In genomic region chr6:157679605-157680580, GRCh38 we compare ENCODE assay signal across 14 cellular contexts.
"Had no signal": no experiment of that assay in that cellular context is flagged by ENCODE, and none has a peak within 500 bp of the region (broad histone marks: within the 10 kb centered on the region; RNA-seq: fewer than 3 reads in every experiment).

No MANE protein-coding gene starts in this region.

- H3K36me3 ChIP-seq: sigmoid colon, thyroid gland, uterus had no signal

- DNase-seq: activated CD4-positive, alpha-beta T cell treated with anti-CD3 and anti-CD28 coated beads for 1 hour; activated CD4-positive, alpha-beta T cell treated with anti-CD3 and anti-CD28 coated beads, Interleukin-2, amount 50 U/mL, for 48 hours; activated naive CD4-positive, alpha-beta T cell treated with anti-CD3 and anti-CD28 coated beads, Interleukin-2, amount 10 ng/mL, durations not matched to agents 7 days and 5 days; glutamatergic neuron; hypothalamus; nephron progenitor cell; sigmoid colon; stimulated activated CD4-positive, alpha-beta T cell treated with anti-CD3 and anti-CD28 coated beads, Interleukin-2, amount 100 ng/mL, for 24 hours; T-helper 1 cell; T1000; thyroid gland; uterus had no signal

- H3K27me3 ChIP-seq: sigmoid colon, thyroid gland, uterus had no signal

- H3K4me1 ChIP-seq: sigmoid colon, thyroid gland, uterus had no signal

- H3K27ac ChIP-seq: sigmoid colon, thyroid gland, uterus had no signal

- H3K9me3 ChIP-seq: sigmoid colon, thyroid gland, uterus had no signal

- H3K36me3 Mint-ChIP-seq: activated naive CD4-positive, alpha-beta T cell treated with anti-CD3 and anti-CD28 coated beads, Interleukin-2, amount 10 ng/mL, durations not matched to agents 7 days and 5 days; stimulated activated effector memory CD8-positive, alpha-beta T cell treated with anti-CD3 and anti-CD28 coated beads, Interleukin-12 subunit alpha, Interleukin-12 subunit beta, amount 100 ng/mL, for 72 hours had no signal

- ATAC-seq: esophagus mucosa; stimulated activated effector memory CD8-positive, alpha-beta T cell treated with anti-CD3 and anti-CD28 coated beads, Interleukin-12 subunit alpha, Interleukin-12 subunit beta, amount 100 ng/mL, for 72 hours had no signal

- H3K27ac Mint-ChIP-seq: activated naive CD4-positive, alpha-beta T cell treated with anti-CD3 and anti-CD28 coated beads, Interleukin-2, amount 10 ng/mL, durations not matched to agents 7 days and 5 days; nephron progenitor cell; stimulated activated effector memory CD8-positive, alpha-beta T cell treated with anti-CD3 and anti-CD28 coated beads, Interleukin-12 subunit alpha, Interleukin-12 subunit beta, amount 100 ng/mL, for 72 hours had no signal

- H3K9me3 Mint-ChIP-seq: activated naive CD4-positive, alpha-beta T cell treated with anti-CD3 and anti-CD28 coated beads, Interleukin-2, amount 10 ng/mL, durations not matched to agents 7 days and 5 days; nephron progenitor cell; stimulated activated effector memory CD8-positive, alpha-beta T cell treated with anti-CD3 and anti-CD28 coated beads, Interleukin-12 subunit alpha, Interleukin-12 subunit beta, amount 100 ng/mL, for 72 hours had no signal

- H3K4me3 ChIP-seq: sigmoid colon, thyroid gland, uterus had no signal
